In the genomic region with DNA sequence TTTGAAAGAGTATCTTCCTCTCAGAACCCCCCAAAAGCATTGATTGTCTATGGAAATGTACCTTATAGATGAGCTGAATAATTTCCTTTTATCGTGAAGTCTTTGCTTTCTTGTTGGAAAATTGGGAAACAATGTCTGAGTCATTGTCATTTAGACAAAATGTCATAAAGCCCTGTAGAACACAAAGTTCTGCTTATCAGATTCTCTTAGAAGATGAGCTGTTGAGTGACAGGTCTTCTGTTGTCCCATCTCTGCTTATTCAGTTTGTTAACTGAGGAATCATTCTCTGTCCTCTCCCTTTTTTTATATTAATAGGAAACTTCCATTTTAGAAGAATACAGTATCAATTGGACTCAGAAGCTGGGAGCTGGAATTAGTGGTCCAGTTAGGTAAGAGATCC, we compare ENCODE assay signal across 1 cellular context.
TF ChIP-seq lines count a peak whose summit lies in the region.

No MANE protein-coding gene starts in this region.

TF ChIP-seq in GM23338, 12 proteins besides CTCF, POLR2A, EP300 and RAD21 (continued from another document):
- no peak for TF ChIP-seq ZNF331 (CRISPR knock-in tag; IDR thresholded peaks at IDR 0.05; ENCODE audit: low read depth)
TF ChIP-seq in GM23338: peak in this region for 0.
